In the genomic region with DNA sequence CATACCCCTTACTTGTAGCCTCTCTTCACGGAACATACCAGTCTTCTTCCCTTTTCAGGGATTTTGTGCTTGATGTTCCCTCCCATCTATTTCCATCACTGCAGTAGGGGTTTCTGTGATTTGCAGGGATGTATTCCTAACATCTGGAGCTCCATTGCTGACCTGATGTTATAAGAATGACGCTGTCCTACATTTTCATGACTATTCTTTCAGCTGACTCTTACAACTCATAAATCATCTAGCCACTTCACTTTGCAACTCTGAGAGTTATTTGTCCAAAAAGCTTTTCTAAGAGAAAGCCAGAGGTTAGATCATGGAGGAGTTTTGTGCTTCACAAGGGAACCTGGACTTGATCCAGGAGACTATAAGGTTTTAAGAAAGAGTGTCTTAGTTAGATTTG, we compare ENCODE assay signal across 22 cellular contexts.
"Had no signal": no experiment of that assay in that cellular context is flagged by ENCODE, and none has a peak within 500 bp of the region (broad histone marks: within the 10 kb centered on the region; RNA-seq: fewer than 3 reads in every experiment).

No MANE protein-coding gene starts in this region.

- ATAC-seq: foreskin keratinocyte; left cardiac atrium; lower lobe of right lung; natural killer cell treated with Interleukin-12 subunit alpha and Interleukin-12 subunit beta and Interleukin-15 and Interleukin-18, amount 100 ng/mL, for 72 hours; right cardiac atrium; stimulated activated effector memory CD8-positive, alpha-beta T cell treated with anti-CD3 and anti-CD28 coated beads, Interleukin-12 subunit alpha, Interleukin-12 subunit beta, amount 100 ng/mL, for 72 hours; stimulated activated naive CD8-positive, alpha-beta T cell treated with anti-CD3 and anti-CD28 coated beads, Interleukin-15, Interleukin-2, amounts not matched to agents 100 U/mL and 50 U/mL, for 24 hours had no signal

- H3K4me3 ChIP-seq: colonic mucosa, hepatocyte, left ventricle myocardium inferior, lower lobe of right lung, neural progenitor cell, ovary, tibial artery, upper lobe of left lung had no signal

- H3K4me1 ChIP-seq: colonic mucosa, left ventricle myocardium inferior, lower lobe of right lung, neural progenitor cell, tibial artery, upper lobe of left lung had no signal

- H3K27me3 ChIP-seq: colonic mucosa, foreskin keratinocyte, hepatocyte, neural progenitor cell, ovary, tibial artery, upper lobe of left lung had no signal

- H3K9ac ChIP-seq: neural progenitor cell had no signal

- H3K36me3 Mint-ChIP-seq: memory B cell; natural killer cell treated with Interleukin-12 subunit alpha and Interleukin-12 subunit beta and Interleukin-15 and Interleukin-18, amount 100 ng/mL, for 72 hours; neural progenitor cell; stimulated activated effector memory CD8-positive, alpha-beta T cell treated with anti-CD3 and anti-CD28 coated beads, Interleukin-12 subunit alpha, Interleukin-12 subunit beta, amount 100 ng/mL, for 72 hours had no signal

- H3K27ac Mint-ChIP-seq: memory B cell; natural killer cell treated with Interleukin-12 subunit alpha and Interleukin-12 subunit beta and Interleukin-15 and Interleukin-18, amount 100 ng/mL, for 72 hours; neural progenitor cell; stimulated activated effector memory CD8-positive, alpha-beta T cell treated with anti-CD3 and anti-CD28 coated beads, Interleukin-12 subunit alpha, Interleukin-12 subunit beta, amount 100 ng/mL, for 72 hours had no signal

- H2AFZ ChIP-seq: hepatocyte, neural progenitor cell had no signal

- H3K9me3 ChIP-seq: colonic mucosa, left ventricle myocardium inferior, lower lobe of right lung, ovary, tibial artery, upper lobe of left lung had no signal

- H3K4me3 Mint-ChIP-seq: memory B cell; natural killer cell treated with Interleukin-12 subunit alpha and Interleukin-12 subunit beta and Interleukin-15 and Interleukin-18, amount 100 ng/mL, for 72 hours; neural progenitor cell; stimulated activated effector memory CD8-positive, alpha-beta T cell treated with anti-CD3 and anti-CD28 coated beads, Interleukin-12 subunit alpha, Interleukin-12 subunit beta, amount 100 ng/mL, for 72 hours had no signal

- H3K4me2 ChIP-seq: hepatocyte, neural progenitor cell had no signal

- DNase-seq: colonic mucosa; dermis blood vessel endothelial cell; foreskin keratinocyte; head of caudate nucleus; kidney; left cardiac atrium; left ventricle myocardium inferior; lower lobe of right lung; midbrain; nucleus accumbens; ovary; right cardiac atrium; stimulated activated CD4-positive, alpha-beta T cell treated with anti-CD3 and anti-CD28 coated beads, Interleukin-4, amount 100 ng/mL, for 1 hour; stimulated activated CD8-positive, alpha-beta memory T cell treated with anti-CD3 and anti-CD28 coated beads, Interleukin-4, amount 100 ng/mL, for 48 hours; stimulated activated naive CD8-positive, alpha-beta T cell treated with anti-CD3 and anti-CD28 coated beads, Interleukin-15, Interleukin-2, amounts not matched to agents 100 U/mL and 50 U/mL, for 24 hours; tibial artery; upper lobe of left lung had no signal

- H3K27ac ChIP-seq: colonic mucosa, foreskin keratinocyte, hepatocyte, left ventricle myocardium inferior, lower lobe of right lung, neural progenitor cell, ovary, tibial artery, upper lobe of left lung had no signal

- H3K4me1 Mint-ChIP-seq: memory B cell; neural progenitor cell; stimulated activated effector memory CD8-positive, alpha-beta T cell treated with anti-CD3 and anti-CD28 coated beads, Interleukin-12 subunit alpha, Interleukin-12 subunit beta, amount 100 ng/mL, for 72 hours had no signal

- H3K9me3 Mint-ChIP-seq: natural killer cell treated with Interleukin-12 subunit alpha and Interleukin-12 subunit beta and Interleukin-15 and Interleukin-18, amount 100 ng/mL, for 72 hours; neural progenitor cell; stimulated activated effector memory CD8-positive, alpha-beta T cell treated with anti-CD3 and anti-CD28 coated beads, Interleukin-12 subunit alpha, Interleukin-12 subunit beta, amount 100 ng/mL, for 72 hours had no signal

- H3K36me3 ChIP-seq: colonic mucosa, left ventricle myocardium inferior, lower lobe of right lung, neural progenitor cell, ovary, tibial artery, upper lobe of left lung had no signal
